In genomic region chr2:231198291-231199173, GRCh38 we compare ENCODE assay signal across 8 cellular contexts. TPM values are rescaled to one million over a fixed set of nuclear protein-coding genes. Genes with fewer than 3 reads are reported as not detected.
DNase-seq lines count a peak whose midpoint lies in the region; ATAC-seq and TF ChIP-seq lines count a peak whose summit lies in the region.

Gene ARMC9, plus strand, starts transcription at chr2:231198631. Its CDS starts 7,608 bp downstream, at chr2:231206239.

- WGBS in gastroesophageal sphincter (ENCODE audit: low coverage in 1 of 2), 2 donors = 0% methylated on average over 2 of the region's 83 CpGs; no CpG with 5 or more reads in 1 of the 2 donors

- peak; percentile 42 to 70 for TF ChIP-seq POLR2A in gastroesophageal sphincter (IDR thresholded peaks at IDR 0.05)

- peaks cover 0 to 8% of the 10 kb centered on the region in 2 donors for H3K36me3 ChIP-seq in gastroesophageal sphincter
- no peaks in the 10 kb centered on the region for H3K36me3 ChIP-seq in neutrophil

- in situ Hi-C loops in G401 (cut with HindIII; ENCODE audit: low sequenced_read_pairs) (no loop called here), SK-MEL-5 (cut with HindIII; ENCODE audit: low pct_unique_long_range_greater_than_20kb, low sequenced_read_pairs) (no loop called here)

- peak; percentile 84 for DNase-seq in G401 (ENCODE audit: low spot score)
- DNase-seq in GOT3 (lab: John Stamatoyannopoulos, UW) = peak; percentile 37
- DNase-seq in LHCN-M2 (ENCODE audit: low read depth) = peak; percentile 61
- peak; percentile 67 for DNase-seq in SK-MEL-5 (ENCODE audit: low read depth, low spot score)
- peak; percentile 79 for DNase-seq in activated naive CD4-positive, alpha-beta T cell treated with Interleukin-2 at 50 U/mL for 16 hours
- DNase-seq in substantia nigra (lab: John Stamatoyannopoulos, UW) = peak in 44 of 49 donors; percentile 13 to 88 (median 56)

- H3K4me3 ChIP-seq in gastroesophageal sphincter = peak within 1 kb of the TSS; percentile 44 to 83
- peak within 1 kb of the TSS; percentile 75 to 94 for H3K4me3 ChIP-seq in neutrophil (ENCODE audit: low read depth in 1 of 2, low read length in 1 of 2)

- H3K4me1 ChIP-seq in gastroesophageal sphincter (peaks cover 0 to 57% (median 0%) of the 10 kb centered on the region in 3 donors), neutrophil (ENCODE audit: control insufficient read depth in 1 of 2, insufficient read depth in 1 of 2, low read depth in 1 of 2, low read length in 1 of 2) (peaks cover 12 to 15% of the 10 kb centered on the region in 2 experiments)

- TF ChIP-seq EP300 in gastroesophageal sphincter (IDR thresholded peaks at IDR 0.05) = no peak

- TF ChIP-seq CTCF in gastroesophageal sphincter (IDR thresholded peaks at IDR 0.05) (peak in 2 of 4 experiments; percentile 7 to 12), neutrophil (IDR thresholded peaks at IDR 0.05) (no peak)

- peak; percentile 93 for ATAC-seq in gastroesophageal sphincter

- no peaks in the 10 kb centered on the region for H3K27me3 ChIP-seq in gastroesophageal sphincter
- H3K27me3 ChIP-seq in neutrophil = peaks cover 15% of the 10 kb centered on the region

- H3K27ac ChIP-seq in gastroesophageal sphincter (peak within 1 kb of the TSS; percentile 23 to 96 (median 88)), neutrophil (no peak within 1 kb of the TSS), substantia nigra (ENCODE audit: low read depth, low read length, poor library complexity, severe bottlenecking) (peak within 1 kb of the TSS; percentile 53)

- H3K9me3 ChIP-seq in gastroesophageal sphincter = no peaks in the 10 kb centered on the region
- H3K9me3 ChIP-seq in neutrophil = no peaks in the 10 kb centered on the region

RNA-seq across cellular contexts. Expression of gene ARMC9, which starts in this region (rescaled TPM):
- 165 and 166 TPM in 2 replicates for total RNA-seq in G401 (2014; rRNA removed; shearing (Covaris generic))
- total RNA-seq in LHCN-M2 (2014; rRNA removed) (37.7 and 39.8 TPM in 2 replicates), gastroesophageal sphincter (100 to 1,000 TPM in 3 of 4 donors, 10 to 100 TPM in 1; 69.6 to 298 (median 152) TPM)
- polyA plus RNA-seq in LHCN-M2 (2012) = 55.3 TPM
- total RNA-seq in SK-MEL-5 (2014; rRNA removed; shearing (Covaris generic)) = 22.8 and 23.0 TPM in 2 replicates
- 23.0 and 24.1 TPM in 2 replicates for polyA plus RNA-seq in SK-MEL-5 (2015; cell fraction: cytosol; rRNA removed)
- polyA plus RNA-seq in SK-MEL-5 (2015; cell fraction: nucleus; rRNA removed) = 31.2 and 56.4 TPM in 2 replicates
